Comparison of ENCODE assay signal across 8 cellular contexts in the genomic region with DNA sequence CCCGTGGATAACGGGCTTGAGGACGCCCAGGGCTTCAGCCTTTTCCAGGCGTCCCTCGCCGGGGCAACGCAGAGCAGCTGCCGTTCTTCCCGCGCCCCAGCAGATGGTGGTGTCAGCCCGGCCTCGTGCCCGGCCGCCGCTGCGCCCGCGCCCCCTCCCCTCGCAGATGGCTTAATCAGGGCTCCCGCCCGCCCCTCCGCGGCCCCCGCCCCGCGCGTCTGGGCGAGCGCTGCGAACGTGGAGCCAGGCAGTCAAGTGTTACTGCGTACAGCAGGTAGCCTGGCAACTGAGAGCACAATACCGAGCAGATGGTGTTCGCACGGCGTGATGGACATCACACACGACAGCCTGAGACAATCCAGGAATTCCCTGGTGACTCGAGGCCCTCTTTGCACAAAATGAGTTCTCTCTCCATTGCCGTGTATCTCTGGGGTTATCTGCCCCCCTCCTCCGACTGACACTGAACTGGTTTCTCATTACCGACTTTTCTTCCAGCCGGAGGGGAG.
A peak's percentile ranks its signal among the peaks of the same experiment; 100 is the strongest.
DNase-seq lines count a peak whose midpoint lies in the region; ATAC-seq, FAIRE-seq and TF ChIP-seq lines count a peak whose summit lies in the region.

No MANE protein-coding gene starts in this region.

- peak overlapping the region; percentile 75 for H2AFZ ChIP-seq in DND-41 (ENCODE audit: low read depth, low read length)

- intact Hi-C loops in gastrocnemius medialis (cut with DNase I; ENCODE audit: low total_unique reads), result loop anchor here (1.0 to 5.0 kb wide), 12 partner anchors 32 to 637 kb away; partner anchors contain the start of genes MGST2 and SCOC

- H3K36me3 ChIP-seq in DND-41 (ENCODE audit: insufficient read depth, low read length), result no peaks in the 10 kb centered on the region
- no peaks in the 10 kb centered on the region for H3K36me3 ChIP-seq in WERI-Rb-1
- H3K36me3 ChIP-seq in bronchial epithelial cell (ENCODE audit: control insufficient read depth, insufficient read depth, low read length), result no peaks in the 10 kb centered on the region
- H3K36me3 ChIP-seq in gastrocnemius medialis, result no peaks in the 10 kb centered on the region

- 0 out of 2 replicates have a peak, but pooled peaks cover 3% of the 10 kb centered on the region for H4K20me1 ChIP-seq in DND-41 (ENCODE audit: insufficient read depth, low read length)

- FAIRE-seq in bronchial epithelial cell (lab: Jason Lieb, UNC), result no peak

- no peaks in the 10 kb centered on the region for H3K79me2 ChIP-seq in DND-41 (ENCODE audit: insufficient read depth, low read length)

- H3K27me3 ChIP-seq in DND-41 (ENCODE audit: insufficient read depth, low read length, poor library complexity) (no peaks in the 10 kb centered on the region), WERI-Rb-1 (ENCODE audit: insufficient read depth, low read depth, severe bottlenecking) (no peaks in the 10 kb centered on the region), bronchial epithelial cell (ENCODE audit: control insufficient read depth, insufficient read depth, low read length) (no peaks in the 10 kb centered on the region), gastrocnemius medialis (no peaks in the 10 kb centered on the region)

- peak; percentile 82 for TF ChIP-seq CTCF in DND-41 (IDR thresholded peaks at IDR 0.05; ENCODE audit: borderline replicate concordance, extremely low read depth, low read length, poor library complexity, severe bottlenecking)
- peak; percentile 95 for TF ChIP-seq CTCF in WERI-Rb-1 (IDR thresholded peaks at IDR 0.05; ENCODE audit: low read depth, low read length)
- peak; percentile 81 for TF ChIP-seq CTCF in bronchial epithelial cell (IDR thresholded peaks at IDR 0.05; ENCODE audit: insufficient read depth, low read length, severe bottlenecking)
- peak; percentile 71 to 94 (median 86) for TF ChIP-seq CTCF in gastrocnemius medialis (IDR thresholded peaks at IDR 0.05 in 4 of 5, conservative IDR thresholded peaks at IDR 0.05 in 1 of 5)

- DNase-seq in DND-41 (peak; percentile 81), NCI-H2029 (lab: John Stamatoyannopoulos, UW) (peak; percentile 92), WERI-Rb-1 (peak; percentile 99), bronchial epithelial cell (ENCODE audit: low read depth) (peak; percentile 48), gastrocnemius medialis (peak; percentile 69 to 79)

- peaks cover 19% of the 10 kb centered on the region for H3K4me1 ChIP-seq in DND-41 (ENCODE audit: insufficient read depth, low read length)
- peaks cover 23 to 27% of the 10 kb centered on the region in 2 donors for H3K4me1 ChIP-seq in gastrocnemius medialis

- H3K9me3 ChIP-seq in DND-41 (ENCODE audit: insufficient read depth, low read length, severe bottlenecking) (no peaks in the 10 kb centered on the region), WERI-Rb-1 (ENCODE audit: severe bottlenecking) (no peaks in the 10 kb centered on the region), iPS-18c (ENCODE audit: control insufficient read depth, insufficient read depth, low read length) (no peaks in the 10 kb centered on the region), gastrocnemius medialis (no peaks in the 10 kb centered on the region)

- peak overlapping the region; percentile 46 for H3K9ac ChIP-seq in DND-41 (ENCODE audit: low read depth, low read length)

- no peak for TF ChIP-seq POLR2A in gastrocnemius medialis (IDR thresholded peaks at IDR 0.05)

- H3K27ac ChIP-seq in DND-41 (ENCODE audit: low read length) (peak overlapping the region; percentile 44; the same call in 1 of the 2 replicates), WERI-Rb-1 (peak overlapping the region; percentile 83), gastrocnemius medialis (peak overlapping the region; percentile 70 to 85 (median 74))

- in situ Hi-C loops in gastrocnemius medialis (cut with MboI; ENCODE audit: low sequenced_read_pairs in 4 of 4), result loop anchor here (5.0 to 25.0 kb wide), 7 partner anchors 70 to 627 kb away; partner anchors contain the start of genes MAML3 (in 3 of the 4), MGST2 (in 1 of the 4) and SCOC (in 1 of the 4)

- H3K4me3 ChIP-seq in DND-41 (ENCODE audit: low read depth in 1 of 2, low read length in 2 of 2), result peak overlapping the region in 1 of 2 experiments; percentile 54; a peak in 3 of 4 replicates
- peak overlapping the region; percentile 34 for H3K4me3 ChIP-seq in WERI-Rb-1 (ENCODE audit: low read depth, low read length)
- peak overlapping the region; percentile 30 for H3K4me3 ChIP-seq in bronchial epithelial cell (ENCODE audit: low read depth, low read length)
- peak overlapping the region; percentile 30 for H3K4me3 ChIP-seq in iPS-18c (ENCODE audit: insufficient read depth, low read depth, low read length)
- H3K4me3 ChIP-seq in gastrocnemius medialis, result peak overlapping the region; percentile 56 to 70 (median 64)

- H3K4me2 ChIP-seq in DND-41 (ENCODE audit: insufficient read depth, low read length), result peak overlapping the region; percentile 85

- peak; percentile 96 for ATAC-seq in DND-41 (ENCODE audit: insufficient read depth, low read depth)
- ATAC-seq in HG02588 (IDR thresholded peaks at IDR 0.05; ENCODE audit: unreplicated experiment), result peak; percentile 65
- peak; percentile 84 to 86 for ATAC-seq in gastrocnemius medialis
- ATAC-seq in HG02840 (IDR thresholded peaks at IDR 0.05; ENCODE audit: low FRiP score, unreplicated experiment), result no peak

Comparison
In these comparisons a context has a peak if more than half of its experiments do, and no peak if none do; other contexts are left out.
1. DNase-seq: peak in every context shown above with its lines; median percentile 99 in WERI-Rb-1; 92 in NCI-H2029; 81 in DND-41; 74 in gastrocnemius medialis; 48 in bronchial epithelial cell.